16 cellular contexts compared by ENCODE assay signal in the genomic region with DNA sequence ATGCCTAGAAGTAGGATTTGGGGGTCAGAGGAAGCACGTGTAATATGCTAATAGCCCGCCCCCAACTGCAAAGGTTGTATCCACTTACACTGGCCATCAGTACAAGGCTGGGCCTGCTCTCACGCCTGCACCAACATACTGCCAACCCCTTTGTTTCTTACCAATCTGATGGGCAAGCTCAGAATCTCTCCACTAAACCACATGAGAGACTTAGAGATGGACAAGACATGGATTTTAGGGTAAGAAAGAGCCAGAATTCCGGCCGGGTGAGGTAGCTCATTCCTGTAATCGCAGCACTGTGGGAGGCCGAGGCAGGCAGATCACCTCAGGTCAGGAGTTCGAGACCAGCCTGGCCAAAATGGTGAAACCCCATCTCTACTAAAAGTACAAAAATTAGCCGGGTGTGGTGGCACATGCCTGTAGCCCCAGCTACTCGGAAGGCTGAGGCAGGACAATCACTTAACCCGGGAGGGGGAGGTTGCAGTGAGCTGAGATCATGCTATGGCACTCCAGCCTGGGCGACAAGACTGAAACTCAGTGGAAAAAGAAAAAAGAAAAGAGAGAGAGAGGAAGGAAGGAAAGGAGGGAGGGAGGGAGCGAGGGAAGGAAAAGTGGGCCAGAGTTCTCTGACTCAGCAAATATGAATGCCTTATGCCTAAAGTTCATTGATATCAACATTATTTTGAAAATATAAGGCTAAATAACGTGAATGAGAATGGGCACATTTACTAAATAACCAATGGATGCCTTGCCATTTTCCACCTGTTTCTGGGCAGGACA.
DNase-seq lines count a peak whose midpoint lies in the region; ATAC-seq, FAIRE-seq and TF ChIP-seq lines count a peak whose summit lies in the region.
"Had no signal": no experiment of that assay in that cellular context is flagged by ENCODE, and none has a peak within 500 bp of the region (broad histone marks: within the 10 kb centered on the region; RNA-seq: fewer than 3 reads in every experiment).

No MANE protein-coding gene starts in this region.

- POLR2A ChIA-PET in activated CD4-positive, alpha-beta memory T cell treated with anti-CD3 and anti-CD28 coated beads, Interleukin-2, amount 10 ng/mL, durations not matched to agents 7 days and 5 days (lab: Charles Lee) = no interaction called here

- peak overlapping the region; percentile 30 for H2AFZ ChIP-seq in astrocyte (ENCODE audit: low read depth, low read length)

- FAIRE-seq in astrocyte (lab: Jason Lieb, UNC) = no peak

- peak overlapping the region; percentile 71 for H3K9ac ChIP-seq in astrocyte (ENCODE audit: low read length)

- peak overlapping the region; percentile 38 for H3K4me3 ChIP-seq in astrocyte (ENCODE audit: insufficient read depth, low read depth, low read length)
- H3K4me3 ChIP-seq in right atrium auricular region = no peak overlapping the region
- H3K4me3 ChIP-seq: testis had no signal

- DNase-seq in activated naive CD8-positive, alpha-beta T cell treated with anti-CD3 and anti-CD28 coated beads, Interleukin-2, amount 50 U/mL, for 24 hours = no peak
- DNase-seq in activated naive CD8-positive, alpha-beta T cell treated with anti-CD3 and anti-CD28 coated beads for 36 hours = no peak
- DNase-seq in astrocyte (ENCODE audit: low read depth) = peak; percentile 40
- no peak for DNase-seq in right atrium auricular region (ENCODE audit: low spot score)
- no peak for DNase-seq in type B pancreatic cell (ENCODE audit: extremely low spot score, unreplicated experiment)
- DNase-seq in activated CD4-positive, alpha-beta memory T cell treated with anti-CD3 and anti-CD28 coated beads, Interleukin-2, amount 10 ng/mL, durations not matched to agents 7 days and 5 days = no peak
- DNase-seq: activated naive CD4-positive, alpha-beta T cell treated with anti-CD3 and anti-CD28 coated beads, Interleukin-2, amount 50 U/mL, for 16 hours; cortex of kidney; foreskin melanocyte; KG1; naive B cell; NCI-H1694 treated with DMSO at 0.1 percent for 48 hours; NCI-H526 had no signal

- H3K9me3 ChIP-seq in astrocyte (ENCODE audit: insufficient read depth, low read depth, low read length) (peaks cover 7% of the 10 kb centered on the region), right atrium auricular region (no peaks in the 10 kb centered on the region)
- H3K9me3 ChIP-seq: testis had no signal

- no peak for ATAC-seq in activated naive CD8-positive, alpha-beta T cell treated with anti-CD3 and anti-CD28 coated beads, Interleukin-2, amount 50 U/mL, for 24 hours
- ATAC-seq in GM21367 (IDR thresholded peaks at IDR 0.05; ENCODE audit: unreplicated experiment) (no peak), HG03175 (IDR thresholded peaks at IDR 0.05; ENCODE audit: unreplicated experiment) (no peak)

- TF ChIP-seq CTCF in astrocyte (IDR thresholded peaks at IDR 0.05; ENCODE audit: insufficient read depth, low read depth, low read length) (no peak), right atrium auricular region (IDR thresholded peaks at IDR 0.05) (no peak), type B pancreatic cell (conservative IDR thresholded peaks at IDR 0.05) (no peak)

- peak overlapping the region; percentile 80 for H3K4me2 ChIP-seq in astrocyte (ENCODE audit: low read length)

- no peaks in the 10 kb centered on the region for H3K9me3 Mint-ChIP-seq in activated naive CD8-positive, alpha-beta T cell treated with anti-CD3 and anti-CD28 coated beads, Interleukin-2, amount 50 U/mL, for 24 hours
- no peaks in the 10 kb centered on the region for H3K9me3 Mint-ChIP-seq in activated naive CD8-positive, alpha-beta T cell treated with anti-CD3 and anti-CD28 coated beads for 36 hours
- H3K9me3 Mint-ChIP-seq in astrocyte (ENCODE audit: unreplicated experiment) (peaks cover 4% of the 10 kb centered on the region), type B pancreatic cell (no peaks in the 10 kb centered on the region)
- no peaks in the 10 kb centered on the region for H3K9me3 Mint-ChIP-seq in activated CD4-positive, alpha-beta memory T cell treated with anti-CD3 and anti-CD28 coated beads, Interleukin-2, amount 10 ng/mL, durations not matched to agents 7 days and 5 days
- H3K9me3 Mint-ChIP-seq: naive B cell had no signal

- no peaks in the 10 kb centered on the region for H3K36me3 ChIP-seq in astrocyte (ENCODE audit: insufficient read depth, low read length)
- no peaks in the 10 kb centered on the region for H3K36me3 ChIP-seq in right atrium auricular region

- H3K4me3 Mint-ChIP-seq in activated naive CD8-positive, alpha-beta T cell treated with anti-CD3 and anti-CD28 coated beads, Interleukin-2, amount 50 U/mL, for 24 hours = peak overlapping the region; percentile 8
- H3K4me3 Mint-ChIP-seq in activated naive CD8-positive, alpha-beta T cell treated with anti-CD3 and anti-CD28 coated beads for 36 hours = no peak overlapping the region
- no peak overlapping the region for H3K4me3 Mint-ChIP-seq in astrocyte (ENCODE audit: unreplicated experiment)
- H3K4me3 Mint-ChIP-seq in type B pancreatic cell = no peak overlapping the region
- no peak overlapping the region for H3K4me3 Mint-ChIP-seq in activated CD4-positive, alpha-beta memory T cell treated with anti-CD3 and anti-CD28 coated beads, Interleukin-2, amount 10 ng/mL, durations not matched to agents 7 days and 5 days
- H3K4me3 Mint-ChIP-seq: naive B cell had no signal

- CTCF ChIA-PET in activated CD4-positive, alpha-beta memory T cell treated with anti-CD3 and anti-CD28 coated beads, Interleukin-2, amount 10 ng/mL, durations not matched to agents 7 days and 5 days (lab: Charles Lee) = interaction anchor here (1.6 to 6.9 kb wide), 3 partner anchors 13 to 383 kb away, joined by 6 to 67 read pairs (median 35); no protein-coding TSS in a partner anchor

- no peaks in the 10 kb centered on the region for H3K4me1 Mint-ChIP-seq in activated naive CD8-positive, alpha-beta T cell treated with anti-CD3 and anti-CD28 coated beads, Interleukin-2, amount 50 U/mL, for 24 hours
- no peaks in the 10 kb centered on the region for H3K4me1 Mint-ChIP-seq in activated naive CD8-positive, alpha-beta T cell treated with anti-CD3 and anti-CD28 coated beads for 36 hours
- H3K4me1 Mint-ChIP-seq in astrocyte (ENCODE audit: low read depth, unreplicated experiment) (peaks cover 14% of the 10 kb centered on the region), type B pancreatic cell (ENCODE audit: unreplicated experiment) (peaks cover 17% of the 10 kb centered on the region)
- peaks cover 6% of the 10 kb centered on the region for H3K4me1 Mint-ChIP-seq in activated CD4-positive, alpha-beta memory T cell treated with anti-CD3 and anti-CD28 coated beads, Interleukin-2, amount 10 ng/mL, durations not matched to agents 7 days and 5 days

- no peaks in the 10 kb centered on the region for H3K27me3 Mint-ChIP-seq in activated naive CD8-positive, alpha-beta T cell treated with anti-CD3 and anti-CD28 coated beads, Interleukin-2, amount 50 U/mL, for 24 hours
- H3K27me3 Mint-ChIP-seq in activated naive CD8-positive, alpha-beta T cell treated with anti-CD3 and anti-CD28 coated beads for 36 hours = no peaks in the 10 kb centered on the region
- no peaks in the 10 kb centered on the region for H3K27me3 Mint-ChIP-seq in astrocyte (ENCODE audit: low read depth, unreplicated experiment)
- no peaks in the 10 kb centered on the region for H3K27me3 Mint-ChIP-seq in type B pancreatic cell
- peaks cover 12% of the 10 kb centered on the region for H3K27me3 Mint-ChIP-seq in activated CD4-positive, alpha-beta memory T cell treated with anti-CD3 and anti-CD28 coated beads, Interleukin-2, amount 10 ng/mL, durations not matched to agents 7 days and 5 days

- H3K27me3 ChIP-seq in astrocyte (ENCODE audit: insufficient read depth, low read length) (no peaks in the 10 kb centered on the region), right atrium auricular region (no peaks in the 10 kb centered on the region)
- H3K27me3 ChIP-seq: testis had no signal

- peaks cover 21% of the 10 kb centered on the region for H3K4me1 ChIP-seq in astrocyte (ENCODE audit: insufficient read depth, low read length)
- H3K4me1 ChIP-seq in right atrium auricular region = peaks cover 0 to 19% of the 10 kb centered on the region in 2 donors

- no peak overlapping the region for H3K27ac Mint-ChIP-seq in activated naive CD8-positive, alpha-beta T cell treated with anti-CD3 and anti-CD28 coated beads, Interleukin-2, amount 50 U/mL, for 24 hours
- no peak overlapping the region for H3K27ac Mint-ChIP-seq in activated naive CD8-positive, alpha-beta T cell treated with anti-CD3 and anti-CD28 coated beads for 36 hours
- H3K27ac Mint-ChIP-seq in astrocyte (ENCODE audit: unreplicated experiment) = peak overlapping the region; percentile 81
- peak overlapping the region; percentile 80 for H3K27ac Mint-ChIP-seq in type B pancreatic cell
- H3K27ac Mint-ChIP-seq in activated CD4-positive, alpha-beta memory T cell treated with anti-CD3 and anti-CD28 coated beads, Interleukin-2, amount 10 ng/mL, durations not matched to agents 7 days and 5 days = no peak overlapping the region
- H3K27ac Mint-ChIP-seq: naive B cell had no signal

- H3K36me3 Mint-ChIP-seq in activated naive CD8-positive, alpha-beta T cell treated with anti-CD3 and anti-CD28 coated beads, Interleukin-2, amount 50 U/mL, for 24 hours (ENCODE audit: low read depth) = no peaks in the 10 kb centered on the region
- no peaks in the 10 kb centered on the region for H3K36me3 Mint-ChIP-seq in activated naive CD8-positive, alpha-beta T cell treated with anti-CD3 and anti-CD28 coated beads for 36 hours
- H3K36me3 Mint-ChIP-seq in astrocyte (ENCODE audit: low read depth, unreplicated experiment) (no peaks in the 10 kb centered on the region), type B pancreatic cell (no peaks in the 10 kb centered on the region)
- H3K36me3 Mint-ChIP-seq in activated CD4-positive, alpha-beta memory T cell treated with anti-CD3 and anti-CD28 coated beads, Interleukin-2, amount 10 ng/mL, durations not matched to agents 7 days and 5 days (ENCODE audit: low read depth) = no peaks in the 10 kb centered on the region
- H3K36me3 Mint-ChIP-seq: naive B cell had no signal

- H3K79me2 ChIP-seq in astrocyte (ENCODE audit: insufficient read depth, low read length) = no peaks in the 10 kb centered on the region

- H4K20me1 ChIP-seq in astrocyte (ENCODE audit: insufficient read depth, low read length) = no peaks in the 10 kb centered on the region

- H3K27ac ChIP-seq in astrocyte (ENCODE audit: low read depth, low read length) (peak overlapping the region; percentile 91), right atrium auricular region (peak overlapping the region; percentile 65 to 66)

Comparison
In these comparisons a context has a peak if more than half of its experiments do, and no peak if none do; other contexts are left out.
1. H3K27ac Mint-ChIP-seq: peak in astrocyte (single experiment) and type B pancreatic cell (single experiment); none in activated naive CD8-positive, alpha-beta T cell treated with anti-CD3 and anti-CD28 coated beads, Interleukin-2, amount 50 U/mL, for 24 hours (single experiment), activated naive CD8-positive, alpha-beta T cell treated with anti-CD3 and anti-CD28 coated beads for 36 hours (single experiment) and activated CD4-positive, alpha-beta memory T cell treated with anti-CD3 and anti-CD28 coated beads, Interleukin-2, amount 10 ng/mL, durations not matched to agents 7 days and 5 days (single experiment).